Comparison of ENCODE assay signal across 22 cellular contexts in genomic region chr21:45048026-45048698, GRCh38.
"Had no signal": no experiment of that assay in that cellular context is flagged by ENCODE, and none has a peak within 500 bp of the region (broad histone marks: within the 10 kb centered on the region; RNA-seq: fewer than 3 reads in every experiment).

No MANE protein-coding gene starts in this region.

- H3K4me3 Mint-ChIP-seq: activated naive CD4-positive, alpha-beta T cell treated with anti-CD3 and anti-CD28 coated beads, Interleukin-2, amount 50 U/mL, for 24 hours; memory B cell; stimulated activated effector memory CD8-positive, alpha-beta T cell treated with anti-CD3 and anti-CD28 coated beads, Interleukin-12 subunit alpha, Interleukin-12 subunit beta, amount 100 ng/mL, for 72 hours; T-helper 1 cell treated with Interleukin-12 subunit alpha and Interleukin-12 subunit beta and Interleukin-4 antibody, amounts not matched to agents 30 μg/mL and 1 μg/mL, for 36 hours had no signal

- H3K36me3 ChIP-seq: left lung, pancreas, sigmoid colon, stomach had no signal

- H3K4me3 ChIP-seq: left lung, pancreas, sigmoid colon, stomach, testis had no signal

- H3K27me3 ChIP-seq: sigmoid colon, testis had no signal

- H3K9me3 ChIP-seq: pancreas, testis had no signal

- H3K36me3 Mint-ChIP-seq: activated naive CD4-positive, alpha-beta T cell treated with anti-CD3 and anti-CD28 coated beads, Interleukin-2, amount 50 U/mL, for 24 hours; memory B cell; stimulated activated effector memory CD8-positive, alpha-beta T cell treated with anti-CD3 and anti-CD28 coated beads, Interleukin-12 subunit alpha, Interleukin-12 subunit beta, amount 100 ng/mL, for 72 hours had no signal

- ATAC-seq: foreskin keratinocyte; left lung; naive thymus-derived CD8-positive, alpha-beta T cell; pancreas; stimulated activated effector memory CD8-positive, alpha-beta T cell treated with anti-CD3 and anti-CD28 coated beads, Interleukin-12 subunit alpha, Interleukin-12 subunit beta, amount 100 ng/mL, for 72 hours had no signal

- H3K27ac Mint-ChIP-seq: activated naive CD4-positive, alpha-beta T cell treated with anti-CD3 and anti-CD28 coated beads, Interleukin-2, amount 50 U/mL, for 24 hours; memory B cell; naive thymus-derived CD8-positive, alpha-beta T cell; stimulated activated effector memory CD8-positive, alpha-beta T cell treated with anti-CD3 and anti-CD28 coated beads, Interleukin-12 subunit alpha, Interleukin-12 subunit beta, amount 100 ng/mL, for 72 hours; T-helper 1 cell treated with Interleukin-12 subunit alpha and Interleukin-12 subunit beta and Interleukin-4 antibody, amounts not matched to agents 30 μg/mL and 1 μg/mL, for 36 hours had no signal

- H3K4me1 Mint-ChIP-seq: activated naive CD4-positive, alpha-beta T cell treated with anti-CD3 and anti-CD28 coated beads, Interleukin-2, amount 50 U/mL, for 24 hours; memory B cell; naive thymus-derived CD8-positive, alpha-beta T cell; stimulated activated effector memory CD8-positive, alpha-beta T cell treated with anti-CD3 and anti-CD28 coated beads, Interleukin-12 subunit alpha, Interleukin-12 subunit beta, amount 100 ng/mL, for 72 hours had no signal

- H3K4me1 ChIP-seq: foreskin keratinocyte, left lung, pancreas, testis had no signal

- H3K27me3 Mint-ChIP-seq: activated naive CD4-positive, alpha-beta T cell treated with anti-CD3 and anti-CD28 coated beads, Interleukin-2, amount 50 U/mL, for 24 hours had no signal

- DNase-seq: activated CD4-positive, alpha-beta T cell treated with anti-CD3 and anti-CD28 coated beads, Interleukin-2, amount 50 U/mL, for 1 hour; activated CD4-positive, CD25-positive, alpha-beta regulatory T cell treated with anti-CD3 and anti-CD28 coated beads, Interleukin-2, amount 50 U/mL, for 72 hours; activated CD8-positive, alpha-beta memory T cell treated with anti-CD3 and anti-CD28 coated beads for 24 hours; activated CD8-positive, alpha-beta memory T cell treated with anti-CD3 and anti-CD28 coated beads, Interleukin-2, amount 50 U/mL, for 48 hours; activated gamma-delta T cell; activated T-cell treated with anti-CD3 and anti-CD28 coated beads, Interleukin-2, amount 50 U/mL, for 48 hours; cerebellar nuclear complex; effector CD8-positive, alpha-beta T cell; foreskin keratinocyte; head of caudate nucleus; left lung; naive thymus-derived CD8-positive, alpha-beta T cell; pancreas; sigmoid colon; stimulated activated CD4-positive, alpha-beta T cell treated with anti-CD3 and anti-CD28 coated beads, Interleukin-4, amount 100 ng/mL, for 24 hours; stomach; testis had no signal

- H3K27ac ChIP-seq: foreskin keratinocyte, pancreas, testis, VCaP had no signal
